In genomic region chr9:135438581-135439232, GRCh38 we compare ENCODE assay signal across 8 cellular contexts. TPM values are rescaled to one million over a fixed set of nuclear protein-coding genes. Genes with fewer than 3 reads are reported as not detected.
DNase-seq lines count a peak whose midpoint lies in the region; TF ChIP-seq lines count a peak whose summit lies in the region.
"Not testable (repeated sequence)": the region's sequence is repeated elsewhere in the genome, so short reads cannot be mapped to it uniquely, and the experiment has no call there.

No MANE protein-coding gene starts in this region.

- not testable (repeated sequence) for H3K27me3 ChIP-seq in AG04450 (ENCODE audit: control insufficient read depth, insufficient read depth, low read length); H9 (ENCODE audit: insufficient read depth, low read length)

- peak overlapping the region in 1 of 2 experiments; percentile 22; a peak in 1 of 5 replicates for H3K4me3 Mint-ChIP-seq in H9

- POLR2A ChIA-PET in AG04450 (lab: Yijun Ruan, JAX): not testable (repeated sequence)

- CTCF ChIA-PET in AG04450 (lab: Charles Lee): not testable (repeated sequence)

- not testable (repeated sequence) for H3K23me2 ChIP-seq in H9 (ENCODE audit: insufficient read length, low read depth, low read length, poor library complexity, severe bottlenecking)

- H4K5ac ChIP-seq in H9 (ENCODE audit: insufficient read length, low read depth, low read length): not testable (repeated sequence)

- not testable (repeated sequence) for H3K56ac ChIP-seq in H9 (ENCODE audit: insufficient read length, low read depth, low read length)

- H3K27ac ChIP-seq in AG04450 (ENCODE audit: low read depth, low read length); H9 (ENCODE audit: insufficient read length, low read depth, low read length): not testable (repeated sequence)

- peaks cover 9 to 15% of the 10 kb centered on the region in 2 experiments for H3K4me1 Mint-ChIP-seq in H9

- H3K27ac Mint-ChIP-seq in H9: not testable (repeated sequence)

- H3K79me1 ChIP-seq in H9 (ENCODE audit: insufficient read depth, low read depth, low read length, poor library complexity, severe bottlenecking): not testable (repeated sequence)

- not testable (repeated sequence) for H2BK15ac ChIP-seq in H9 (ENCODE audit: low read depth, low read length)

- H2BK120ac ChIP-seq in H9 (ENCODE audit: low read depth, low read length, poor library complexity, severe bottlenecking): not testable (repeated sequence)

- not testable (repeated sequence) for H2BK20ac ChIP-seq in H9 (ENCODE audit: low read depth, low read length, poor library complexity, severe bottlenecking)

- not testable (repeated sequence) for H3K4me3 ChIP-seq in AG04450 (ENCODE audit: low read depth, low read length); fibroblast of villous mesenchyme (ENCODE audit: low read depth, low read length)

- H3K79me2 ChIP-seq in H9 (ENCODE audit: insufficient read depth, low read length): not testable (repeated sequence)

- not testable (repeated sequence) for H3K4ac ChIP-seq in H9 (ENCODE audit: low read depth, low read length)

- not testable (repeated sequence) for H3K9ac ChIP-seq in H9 (ENCODE audit: extremely low read depth, insufficient read length, low read length)

- H3K23ac ChIP-seq in H9 (ENCODE audit: insufficient read length, low read depth, low read length): not testable (repeated sequence)

- H2BK12ac ChIP-seq in H9 (ENCODE audit: insufficient read length, low read depth, low read length): not testable (repeated sequence)

- H3K14ac ChIP-seq in H9 (ENCODE audit: insufficient read depth, low read length): not testable (repeated sequence)

- not testable (repeated sequence) for H2BK5ac ChIP-seq in H9 (ENCODE audit: insufficient read length, low read length)

- WGBS in H9 (ENCODE audit: extremely low coverage, insufficient read length, low lambda C conversion rate): no CpG with 5 or more reads among the region's 14 CpGs

- not testable (repeated sequence) for H2AK5ac ChIP-seq in H9 (ENCODE audit: insufficient read length, low read length)

- H4K91ac ChIP-seq in H9 (ENCODE audit: insufficient read length, low read depth, low read length): not testable (repeated sequence)

- H3K9me3 ChIP-seq in AG04450 (ENCODE audit: control insufficient read depth, insufficient read depth, low read length); H9 (ENCODE audit: control insufficient read depth, low read depth, low read length): not testable (repeated sequence)

- not testable (repeated sequence) for H4K20me1 ChIP-seq in H9 (ENCODE audit: control insufficient read depth, insufficient read depth, insufficient read length)

- H3K27me3 Mint-ChIP-seq in H9 (ENCODE audit: low read depth): not testable (repeated sequence)

- not testable (repeated sequence) for H4K8ac ChIP-seq in H9 (replicated peaks; ENCODE audit: insufficient read length, low read depth, low read length)

- not testable (repeated sequence) for DNase-seq in AG04450 (ENCODE audit: low read depth, low spot score); fibroblast of villous mesenchyme (ENCODE audit: low read depth)
- DNase-seq in H9: peak; percentile 64
- peak; percentile 27 for DNase-seq in NK-92 treated with Interleukin-12 subunit alpha and Interleukin-12 subunit beta, amount 100 ng/mL, for 24 hours (lab: John Stamatoyannopoulos, UW)
- peak; percentile 7 to 24 for DNase-seq in activated CD4-positive, alpha-beta T cell treated with anti-CD3 and anti-CD28 coated beads, Interleukin-2, amount 50 U/mL, for 4 hours
- DNase-seq in activated effector memory CD4-positive, alpha-beta T cell treated with anti-CD3 and anti-CD28 coated beads, Interleukin-2, amount 50 U/mL, for 16 hours: peak; percentile 80
- DNase-seq in stimulated activated CD4-positive, alpha-beta T cell treated with anti-CD3 and anti-CD28 coated beads, Interleukin-12 subunit alpha, Interleukin-12 subunit beta, amount 100 ng/mL, for 24 hours (ENCODE audit: low read depth in 2 of 2): peak; percentile 23 to 41
- peak; percentile 35 for DNase-seq in stimulated activated CD8-positive, alpha-beta memory T cell treated with anti-CD3 and anti-CD28 coated beads, Interleukin-4, amount 100 ng/mL, for 24 hours (ENCODE audit: low read depth)

- not testable (repeated sequence) for H3K4me1 ChIP-seq in H9 (ENCODE audit: insufficient read depth, low read length)

- H3T11ph ChIP-seq in H9 (ENCODE audit: low read length): not testable (repeated sequence)

- H3K18ac ChIP-seq in H9 (ENCODE audit: insufficient read length, low read depth, low read length): not testable (repeated sequence)

- TF ChIP-seq CTCF in AG04450 (IDR thresholded peaks at IDR 0.05; ENCODE audit: low read depth, low read length): 0 out of 2 replicates have a peak, but pooled peaks have one; percentile 4
- TF ChIP-seq CTCF in H9 (conservative IDR thresholded peaks at IDR 0.05): peak; percentile 72
- TF ChIP-seq CTCF in fibroblast of villous mesenchyme (IDR thresholded peaks at IDR 0.05; ENCODE audit: insufficient read depth, low read depth, low read length): peak; percentile 10

- H3K4me2 ChIP-seq in H9 (ENCODE audit: insufficient read depth, insufficient read length, low read length): not testable (repeated sequence)

- H2AFZ ChIP-seq in H9 (ENCODE audit: low read length): not testable (repeated sequence)

- H3K36me3 Mint-ChIP-seq in H9 (ENCODE audit: insufficient read depth in 1 of 3, low read depth in 3 of 3): not testable (repeated sequence)

- H3K9me3 Mint-ChIP-seq in H9: peaks cover 14 to 18% of the 10 kb centered on the region in 2 experiments

RNA-seq across cellular contexts. Expression of gene PPP1R26, which starts 40.9 kb away (rescaled TPM):
- polyA plus RNA-seq in AG04450 (2011; rRNA removed): 3.2 and 3.3 TPM in 2 replicates
- polyA minus RNA-seq in AG04450 (2011; rRNA and poly(A)+ RNA removed): 3.6 and 4.1 TPM in 2 replicates
- total RNA-seq in H9 (2021) (34.0 and 38.0 TPM in 2 replicates), fibroblast of villous mesenchyme (10.3 and 11.7 TPM in 2 replicates)

Comparison
In these comparisons a context has a peak if more than half of its experiments do, and no peak if none do; other contexts are left out.
1. CTCF ChIP-seq: peak in every context shown above with its lines; median percentile 72 in H9; 10 in fibroblast of villous mesenchyme; 4 in AG04450.